Comparison of ENCODE assay signal across 29 cellular contexts in the genomic region with DNA sequence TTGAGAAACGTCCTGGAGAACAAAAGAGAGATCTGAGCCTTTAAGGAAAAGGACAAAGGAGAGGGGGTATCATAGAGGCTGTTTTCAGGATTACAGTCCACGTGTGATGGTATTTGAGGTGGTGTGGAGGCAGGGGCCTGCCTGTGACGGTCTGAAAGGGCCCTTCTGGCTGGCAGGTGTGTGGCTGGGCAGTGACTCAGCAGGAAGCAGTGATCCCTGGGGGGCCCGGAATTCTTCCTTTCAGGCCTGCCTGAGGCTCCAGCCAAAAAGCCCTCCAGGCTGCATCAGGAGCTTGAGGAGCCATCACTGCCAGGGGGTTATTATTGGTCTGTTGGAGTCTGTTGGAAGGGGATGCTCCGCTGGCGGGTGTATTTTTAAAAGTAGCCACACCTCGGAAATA.
DNase-seq lines count a peak whose midpoint lies in the region; FAIRE-seq and TF ChIP-seq lines count a peak whose summit lies in the region.
"Had no signal": no experiment of that assay in that cellular context is flagged by ENCODE, and none has a peak within 500 bp of the region (broad histone marks: within the 10 kb centered on the region; RNA-seq: fewer than 3 reads in every experiment).

No MANE protein-coding gene starts in this region.

- H3K27ac ChIP-seq in KOPT-K1 (ENCODE audit: low read depth, low read length, poor library complexity, severe bottlenecking) (peak overlapping the region; percentile 17), esophagus muscularis mucosa (replicated peaks in 1 of 4) (no peak overlapping the region), kidney (ENCODE audit: low read depth in 2 of 2, low read length in 2 of 2) (no peak overlapping the region)
- H3K27ac ChIP-seq: ascending aorta, psoas muscle had no signal

- H3K36me3 ChIP-seq in KOPT-K1 (ENCODE audit: insufficient read depth, low read length) (peaks cover 72% of the 10 kb centered on the region), esophagus muscularis mucosa (no peaks in the 10 kb centered on the region), kidney (ENCODE audit: control insufficient read depth in 1 of 2, insufficient read depth in 2 of 2, low read length in 2 of 2) (no peaks in the 10 kb centered on the region)
- H3K36me3 ChIP-seq: ascending aorta had no signal

- TF ChIP-seq CTCF in esophagus muscularis mucosa (IDR thresholded peaks at IDR 0.05), result no peak
- TF ChIP-seq CTCF in mesothelial cell of epicardium (IDR thresholded peaks at IDR 0.05; ENCODE audit: unreplicated experiment), result no peak
- TF ChIP-seq CTCF in kidney (IDR thresholded peaks at IDR 0.05; ENCODE audit: borderline replicate concordance, extremely low read depth, insufficient read depth), result no peak

- no peak for TF ChIP-seq EP300 in esophagus muscularis mucosa (IDR thresholded peaks at IDR 0.05)

- no peaks in the 10 kb centered on the region for H3K36me3 Mint-ChIP-seq in mesothelial cell of epicardium
- no peaks in the 10 kb centered on the region for H3K36me3 Mint-ChIP-seq in activated naive CD8-positive, alpha-beta T cell treated with anti-CD3 and anti-CD28 coated beads for 36 hours
- H3K36me3 Mint-ChIP-seq: CD4-positive, alpha-beta memory T cell; naive thymus-derived CD4-positive, alpha-beta T cell had no signal

- H3K9me3 ChIP-seq in KOPT-K1 (ENCODE audit: insufficient read depth, low read length, poor library complexity, severe bottlenecking) (no peaks in the 10 kb centered on the region), esophagus muscularis mucosa (no peaks in the 10 kb centered on the region), kidney (ENCODE audit: control insufficient read depth in 1 of 2, low read length in 2 of 2) (no peaks in the 10 kb centered on the region)
- H3K9me3 ChIP-seq: ascending aorta, psoas muscle had no signal

- peaks cover 21% of the 10 kb centered on the region for H3K4me1 Mint-ChIP-seq in mesothelial cell of epicardium
- H3K4me1 Mint-ChIP-seq in activated naive CD8-positive, alpha-beta T cell treated with anti-CD3 and anti-CD28 coated beads for 36 hours, result peaks cover 12% of the 10 kb centered on the region
- H3K4me1 Mint-ChIP-seq: B cell had no signal

- no peaks in the 10 kb centered on the region for H3K27me3 Mint-ChIP-seq in mesothelial cell of epicardium (ENCODE audit: low read depth)
- no peaks in the 10 kb centered on the region for H3K27me3 Mint-ChIP-seq in activated naive CD8-positive, alpha-beta T cell treated with anti-CD3 and anti-CD28 coated beads for 36 hours
- H3K27me3 Mint-ChIP-seq: activated CD4-positive, alpha-beta T cell treated with anti-CD3 and anti-CD28 coated beads, Interleukin-2, amount 10 ng/mL, durations not matched to agents 7 days and 5 days had no signal

- FAIRE-seq in GM12892 (lab: Jason Lieb, UNC), result no peak
- FAIRE-seq in kidney (lab: Jason Lieb, UNC), result no peak
- FAIRE-seq: colon, keratinocyte, RCC 7860 had no signal

- H3K27ac Mint-ChIP-seq in mesothelial cell of epicardium, result peak overlapping the region; percentile 28
- no peak overlapping the region for H3K27ac Mint-ChIP-seq in activated naive CD8-positive, alpha-beta T cell treated with anti-CD3 and anti-CD28 coated beads for 36 hours
- H3K27ac Mint-ChIP-seq: activated CD4-positive, alpha-beta T cell treated with anti-CD3 and anti-CD28 coated beads, Interleukin-2, amount 10 ng/mL, durations not matched to agents 7 days and 5 days; B cell; CD4-positive, alpha-beta memory T cell; naive thymus-derived CD4-positive, alpha-beta T cell had no signal

- no peaks in the 10 kb centered on the region for H3K27me3 ChIP-seq in esophagus muscularis mucosa
- H3K27me3 ChIP-seq: ascending aorta had no signal

- H3K4me3 ChIP-seq in esophagus muscularis mucosa (no peak overlapping the region), kidney (ENCODE audit: low read length in 2 of 2) (no peak overlapping the region)
- H3K4me3 ChIP-seq: ascending aorta, psoas muscle had no signal

- 54% methylated on average over 6 of the region's 7 CpGs for WGBS in esophagus muscularis mucosa

- TF ChIP-seq POLR2A in esophagus muscularis mucosa (IDR thresholded peaks at IDR 0.05; ENCODE audit: low read depth) (no peak), GM12892 (IDR thresholded peaks at IDR 0.05; ENCODE audit: low read depth, low read length) (no peak)

- H3K4me3 Mint-ChIP-seq in mesothelial cell of epicardium, result no peak overlapping the region
- no peak overlapping the region for H3K4me3 Mint-ChIP-seq in activated naive CD8-positive, alpha-beta T cell treated with anti-CD3 and anti-CD28 coated beads for 36 hours
- H3K4me3 Mint-ChIP-seq: activated CD4-positive, alpha-beta T cell treated with anti-CD3 and anti-CD28 coated beads, Interleukin-2, amount 10 ng/mL, durations not matched to agents 7 days and 5 days; B cell; CD4-positive, alpha-beta memory T cell; naive thymus-derived CD4-positive, alpha-beta T cell had no signal

- no peaks in the 10 kb centered on the region for H3K9me3 Mint-ChIP-seq in mesothelial cell of epicardium
- no peaks in the 10 kb centered on the region for H3K9me3 Mint-ChIP-seq in activated naive CD8-positive, alpha-beta T cell treated with anti-CD3 and anti-CD28 coated beads for 36 hours
- H3K9me3 Mint-ChIP-seq: CD4-positive, alpha-beta memory T cell had no signal

- DNase-seq in ELF-1 (ENCODE audit: low read depth, low spot score), result peak; percentile 81
- peak; percentile 47 for DNase-seq in esophagus muscularis mucosa (ENCODE audit: extremely low spot score)
- no peak for DNase-seq in mesothelial cell of epicardium (ENCODE audit: low spot score in 2 of 2, unreplicated experiment in 2 of 2)
- no peak for DNase-seq in activated naive CD8-positive, alpha-beta T cell treated with anti-CD3 and anti-CD28 coated beads for 36 hours
- no peak for DNase-seq in GM12892 (ENCODE audit: insufficient read length)
- no peak for DNase-seq in kidney
- no peak for DNase-seq in RKO (ENCODE audit: low spot score)
- DNase-seq: activated CD4-positive, alpha-beta T cell treated with anti-CD3 and anti-CD28 coated beads, Interleukin-2, amount 10 ng/mL, durations not matched to agents 7 days and 5 days; activated effector memory CD4-positive, alpha-beta T cell treated with anti-CD3 and anti-CD28 coated beads, Interleukin-2, amount 50 U/mL, for 16 hours; CD4-positive, alpha-beta memory T cell; DMS 273 treated with DMSO at 0.1 percent for 48 hours; effector CD4-positive, alpha-beta T cell; hippocampal formation; naive thymus-derived CD4-positive, alpha-beta T cell; NCI-H1048; NCI-H1694 treated with DMSO at 0.1 percent for 48 hours; NCI-H446; NCI-H748 treated with DMSO at 0.1 percent for 48 hours; occipital lobe; psoas muscle; stimulated activated CD4-positive, alpha-beta T cell treated with anti-CD3 and anti-CD28 coated beads, Interleukin-4, amount 100 ng/mL, for 4 hours; SW 1271; trophoblast cell had no signal

- H3K9ac ChIP-seq in kidney (ENCODE audit: low read length in 2 of 2), result no peak overlapping the region

- H3K4me1 ChIP-seq in esophagus muscularis mucosa (no peaks in the 10 kb centered on the region), kidney (ENCODE audit: control insufficient read depth in 1 of 2, insufficient read depth in 1 of 2, low read depth in 1 of 2, low read length in 2 of 2) (no peaks in the 10 kb centered on the region)
- H3K4me1 ChIP-seq: ascending aorta, psoas muscle had no signal

- intact Hi-C loops in esophagus muscularis mucosa (cut with DNase I) (no loop called here), kidney (cut with DNase I) (no loop called here)

Comparison
In these comparisons a context has a peak if more than half of its experiments do, and no peak if none do; other contexts are left out.
1. DNase-seq: peak in ELF-1 (single experiment) and esophagus muscularis mucosa (single experiment); none in mesothelial cell of epicardium (0 of 2), activated naive CD8-positive, alpha-beta T cell treated with anti-CD3 and anti-CD28 coated beads for 36 hours (single experiment), GM12892 (single experiment), kidney (single experiment) and RKO (single experiment).